In the genomic region with DNA sequence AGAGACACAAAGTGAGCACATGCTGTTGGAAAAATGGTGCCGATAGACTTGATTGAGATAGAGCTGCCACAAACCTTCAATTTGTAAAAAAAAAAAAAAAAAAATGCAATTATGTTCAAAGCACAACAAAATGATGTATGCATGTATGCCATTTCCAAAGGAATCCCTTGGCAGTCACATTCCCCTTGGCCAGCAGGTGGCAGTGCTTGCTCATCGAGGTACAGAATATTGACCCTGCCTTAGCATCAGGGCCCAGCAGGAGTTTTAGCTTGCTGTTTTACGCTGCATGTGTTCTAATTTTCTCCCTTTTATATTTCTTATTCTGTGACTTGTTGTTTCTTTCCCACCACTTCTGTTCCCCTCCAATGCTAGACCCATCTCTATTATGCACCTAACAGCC, we compare ENCODE assay signal across 8 cellular contexts. TPM values are rescaled to one million over a fixed set of nuclear protein-coding genes. Genes with fewer than 3 reads are reported as not detected.
A peak's percentile ranks its signal among the peaks of the same experiment; 100 is the strongest.
DNase-seq lines count a peak whose midpoint lies in the region; ATAC-seq and TF ChIP-seq lines count a peak whose summit lies in the region.

No MANE protein-coding gene starts in this region.

- H2AK9ac ChIP-seq in IMR-90 (replicated peaks; ENCODE audit: low read depth, low read length, poor library complexity) = no peak overlapping the region

- H2BK120ac ChIP-seq in IMR-90 (ENCODE audit: low read depth, low read length) (no peak overlapping the region), neuronal stem cell (ENCODE audit: low read depth, low read length) (no peak overlapping the region)

- H4K20me1 ChIP-seq in IMR-90 (ENCODE audit: insufficient read depth, low read length) (no peaks in the 10 kb centered on the region), PC-3 (ENCODE audit: low read length) (no peaks in the 10 kb centered on the region)

- no peak overlapping the region for H3K23ac ChIP-seq in IMR-90 (ENCODE audit: low read depth, low read length)
- H3K23ac ChIP-seq in neuronal stem cell (ENCODE audit: low read depth, low read length, poor library complexity) = no peak overlapping the region

- H3K56ac ChIP-seq in IMR-90 (ENCODE audit: extremely low read depth, insufficient read depth, low read length) = no peak overlapping the region

- CTCF ChIA-PET in IMR-90 (lab: Yijun Ruan, JAX) (interaction anchor here (0.6 to 1.8 kb wide), 12 partner anchors 9 to 421 kb away, joined by 3 to 21 read pairs (median 4); no protein-coding TSS in a partner anchor), PC-3 (lab: Charles Lee) (interaction anchor here (0.6 kb wide), 3 partner anchors 86 to 421 kb away, joined by 3 to 6 read pairs (median 3); no protein-coding TSS in a partner anchor)

- intact Hi-C loops in IMR-90 (cut with micrococcal nuclease) (loop anchor here (1.0 to 2.0 kb wide), 4 partner anchors 80 to 429 kb away; no protein-coding TSS in a partner anchor), PC-3 (cut with micrococcal nuclease) (loop anchor here (1.0 to 2.0 kb wide), 6 partner anchors 80 to 430 kb away; no protein-coding TSS in a partner anchor)

- DNase-seq in COLO829 (ENCODE audit: low spot score) (peak; percentile 61), IMR-90 (peak; percentile 61), PC-3 (peak; percentile 84), fibroblast of mammary gland (ENCODE audit: low read depth) (peak; percentile 64), neuronal stem cell (ENCODE audit: low spot score) (peak; percentile 23), substantia nigra (lab: John Stamatoyannopoulos, UW) (peak in 44 of 49 donors; percentile 0 to 72 (median 34))
- DNase-seq in activated T-cell treated with anti-CD3 and anti-CD28 coated beads, Interleukin-2, amount 50 U/mL, for 48 hours = peak; percentile 85 to 88

- TF ChIP-seq RAD21 in IMR-90 (IDR thresholded peaks at IDR 0.05; ENCODE audit: low read length) = peak; percentile 82

- in situ Hi-C loops in IMR-90 (cut with MboI; ENCODE audit: low sequenced_read_pairs) = loop anchor here (10.0 kb wide), 1 partner anchor 429 kb away; no protein-coding TSS in a partner anchor

- H3K14ac ChIP-seq in IMR-90 (replicated peaks; ENCODE audit: low read depth, low read length) = no peak overlapping the region
- no peak overlapping the region for H3K14ac ChIP-seq in neuronal stem cell (ENCODE audit: low read length)

- H3K27me3 ChIP-seq in IMR-90 (ENCODE audit: control insufficient read depth, insufficient read depth, low read length) = no peaks in the 10 kb centered on the region; the same call in 1 of the 2 replicates
- no peaks in the 10 kb centered on the region for H3K27me3 ChIP-seq in PC-3 (ENCODE audit: low read length)
- H3K27me3 ChIP-seq in neuronal stem cell (ENCODE audit: control insufficient read depth in 3 of 3, insufficient read depth in 3 of 3, low read depth in 1 of 3, low read length in 3 of 3) = no peaks in the 10 kb centered on the region

- no peak overlapping the region for H3K4ac ChIP-seq in IMR-90 (ENCODE audit: low read depth, low read length)
- no peak overlapping the region for H3K4ac ChIP-seq in neuronal stem cell (ENCODE audit: low read length)

- no peak for TF ChIP-seq POLR2A in IMR-90 (IDR thresholded peaks at IDR 0.05; ENCODE audit: low read depth, low read length)

- ATAC-seq in GM21381 (IDR thresholded peaks at IDR 0.05; ENCODE audit: unreplicated experiment) = peak; percentile 36
- ATAC-seq in IMR-90 (ENCODE audit: low read depth) = peak; percentile 85
- ATAC-seq in PC-3 = peak; percentile 89

- no peak overlapping the region for H4K5ac ChIP-seq in IMR-90 (ENCODE audit: low read depth, low read length)

- POLR2A ChIA-PET in IMR-90 (lab: Charles Lee; ENCODE audit: unreplicated experiment) = no interaction called here
- POLR2A ChIA-PET in PC-3 (lab: Charles Lee; ENCODE audit: unreplicated experiment) = no interaction called here

- H3K4me1 ChIP-seq in IMR-90 (ENCODE audit: control insufficient read depth, insufficient read depth, low read length) (no peaks in the 10 kb centered on the region), PC-3 (ENCODE audit: insufficient read depth, low read length) (peaks cover 17% of the 10 kb centered on the region), neuronal stem cell (ENCODE audit: control insufficient read depth in 2 of 2, insufficient read depth in 1 of 2, low read depth in 1 of 2, low read length in 2 of 2) (no peaks in the 10 kb centered on the region)

- no peak overlapping the region for H3K4me2 ChIP-seq in IMR-90 (ENCODE audit: low read depth, low read length)
- no peak overlapping the region for H3K4me2 ChIP-seq in PC-3 (ENCODE audit: low read length)
- no peak overlapping the region for H3K4me2 ChIP-seq in neuronal stem cell (ENCODE audit: insufficient read depth, low read length, poor library complexity, severe bottlenecking)

- WGBS in IMR-90 (ENCODE audit: extremely low coverage in 2 of 2, insufficient read length in 1 of 2), 2 experiments = no CpG with 5 or more reads among the region's 3 CpGs
- no CpG with 5 or more reads among the region's 3 CpGs for WGBS in neuronal stem cell (ENCODE audit: extremely low coverage in 2 of 2, insufficient read length in 2 of 2, insufficient replicate concordance in 1 of 2), 2 donors

- TF ChIP-seq CTCF in IMR-90 (conservative IDR thresholded peaks at IDR 0.05; ENCODE audit: low read depth, low read length) (peak; percentile 77), PC-3 (conservative IDR thresholded peaks at IDR 0.05; ENCODE audit: low read depth, low read length) (peak; percentile 80), fibroblast of mammary gland (conservative IDR thresholded peaks at IDR 0.05; ENCODE audit: control insufficient read depth, insufficient read depth, low read depth, low read length) (peak; percentile 85)

- H2BK20ac ChIP-seq in IMR-90 (ENCODE audit: low read depth, low read length) = no peak overlapping the region

- H3K9me1 ChIP-seq in IMR-90 (ENCODE audit: insufficient read depth, low read length) = no peaks in the 10 kb centered on the region

- H4K8ac ChIP-seq in IMR-90 (ENCODE audit: low read depth in 2 of 2, low read length in 2 of 2) (no peak overlapping the region), neuronal stem cell (ENCODE audit: low read depth, low read length) (no peak overlapping the region)

- H4K91ac ChIP-seq in IMR-90 (ENCODE audit: insufficient read depth, low read depth, low read length) = no peak overlapping the region
- H4K91ac ChIP-seq in neuronal stem cell (ENCODE audit: low read depth, low read length, poor library complexity) = no peak overlapping the region

- H3K9ac ChIP-seq in IMR-90 (ENCODE audit: low read depth, low read length) (no peak overlapping the region), PC-3 (ENCODE audit: low read length) (no peak overlapping the region), neuronal stem cell (ENCODE audit: low read depth, low read length, poor library complexity) (no peak overlapping the region)

- H2BK5ac ChIP-seq in IMR-90 (ENCODE audit: low read depth, low read length, poor library complexity, severe bottlenecking) (no peak overlapping the region), neuronal stem cell (ENCODE audit: low read length) (no peak overlapping the region)

- no peaks in the 10 kb centered on the region for H3K79me2 ChIP-seq in PC-3 (ENCODE audit: low read length)

- no peaks in the 10 kb centered on the region for H3K9me2 ChIP-seq in PC-3 (replicated peaks; ENCODE audit: low read length)

- no peaks in the 10 kb centered on the region for H3F3A ChIP-seq in PC-3 (ENCODE audit: low read length, unreplicated experiment)

- H2BK15ac ChIP-seq in IMR-90 (ENCODE audit: low read depth, low read length) = no peak overlapping the region
- no peak overlapping the region for H2BK15ac ChIP-seq in neuronal stem cell (ENCODE audit: low read length)

- BruUV-seq in IMR-90 (replicated peaks; lab: Mats Ljungman, UMichigan) = no TSS peak
- BruUV-seq in PC-3 (replicated peaks; lab: Mats Ljungman, UMichigan) = no TSS peak

- no peak overlapping the region for H3K4me3 ChIP-seq in IMR-90 (ENCODE audit: insufficient read depth, low read depth, low read length)
- H3K4me3 ChIP-seq in PC-3 (ENCODE audit: low read length) = no peak overlapping the region
- no peak overlapping the region for H3K4me3 ChIP-seq in fibroblast of mammary gland (ENCODE audit: control insufficient read depth, low read depth, low read length)
- H3K4me3 ChIP-seq in neuronal stem cell (ENCODE audit: low read length in 2 of 2) = no peak overlapping the region

- H3K18ac ChIP-seq in IMR-90 (ENCODE audit: low read depth, low read length) (no peak overlapping the region), neuronal stem cell (ENCODE audit: low read length) (no peak overlapping the region)

- H3K79me1 ChIP-seq in IMR-90 (ENCODE audit: low read depth in 1 of 2, low read length in 2 of 2) (no peaks in the 10 kb centered on the region), neuronal stem cell (ENCODE audit: low read depth, low read length) (no peaks in the 10 kb centered on the region)

- H3K36me3 ChIP-seq in IMR-90 (ENCODE audit: control insufficient read depth, insufficient read depth, low read length) (no peaks in the 10 kb centered on the region), PC-3 (ENCODE audit: low read depth, low read length) (no peaks in the 10 kb centered on the region), neuronal stem cell (replicated peaks in 1 of 2; ENCODE audit: control insufficient read depth in 2 of 2, insufficient read depth in 2 of 2, low read length in 2 of 2) (no peaks in the 10 kb centered on the region)

- H3K27ac ChIP-seq in IMR-90 (ENCODE audit: insufficient read depth, low read length) (no peak overlapping the region), PC-3 (ENCODE audit: low read length) (no peak overlapping the region), neuronal stem cell (replicated peaks; ENCODE audit: low read length) (no peak overlapping the region), substantia nigra (ENCODE audit: low read depth, low read length, poor library complexity, severe bottlenecking) (no peak overlapping the region)

- H2BK12ac ChIP-seq in neuronal stem cell (ENCODE audit: low read length) = no peak overlapping the region

- H2AFZ ChIP-seq in IMR-90 (replicated peaks; ENCODE audit: low read length, poor library complexity) (no peak overlapping the region), PC-3 (ENCODE audit: low read length) (no peak overlapping the region), neuronal stem cell (ENCODE audit: low read length) (no peak overlapping the region)

- dilution Hi-C loops in IMR-90 (cut with HindIII; ENCODE audit: low sequenced_read_pairs, unreplicated experiment) = no loop called here

- H3K9me3 ChIP-seq in IMR-90 (ENCODE audit: control insufficient read depth, insufficient read depth, low read length) = no peaks in the 10 kb centered on the region
- H3K9me3 ChIP-seq in PC-3 (ENCODE audit: low read length) = no peaks in the 10 kb centered on the region
- no peaks in the 10 kb centered on the region for H3K9me3 ChIP-seq in neuronal stem cell (replicated peaks in 1 of 2; ENCODE audit: control insufficient read depth in 2 of 2, insufficient read depth in 1 of 2, low read depth in 1 of 2, low read length in 2 of 2)

- H2AK5ac ChIP-seq in IMR-90 (ENCODE audit: low read depth, low read length) = no peak overlapping the region
- no peak overlapping the region for H2AK5ac ChIP-seq in neuronal stem cell (ENCODE audit: low read depth, low read length)

RNA-seq across cellular contexts. Expression of a gene that starts 34.5 kb away (rescaled TPM):
- total RNA-seq in IMR-90 (2012; rRNA removed) (not detected in 2 replicates), PC-3 (2014; rRNA removed) (0.40 and 0.46 TPM in 2 replicates)
- not detected in 2 replicates for polyA plus RNA-seq in IMR-90 (2012; rRNA removed)
- polyA plus RNA-seq in IMR-90 (2012; cell fraction: cytosol; rRNA removed) = not detected in 2 replicates
- 0.08 TPM in 1 of 2 replicates, not detected in the other for polyA plus RNA-seq in IMR-90 (2012; cell fraction: nucleus; rRNA removed; ENCODE audit: low replicate concordance)
- 0.01 TPM for polyA plus RNA-seq in neuronal stem cell (2013, experiment 1 of 2)
- polyA plus RNA-seq in neuronal stem cell (2013, experiment 2 of 2) = 0.03 TPM

RNA-seq across cellular contexts. Expression of a gene that starts 59.8 kb away (rescaled TPM):
- total RNA-seq in IMR-90 (2012; rRNA removed) = under 0.01 TPM in 2 replicates
- 0.02 and 0.03 TPM in 2 replicates for polyA plus RNA-seq in IMR-90 (2012; rRNA removed)
- 0.01 and 0.08 TPM in 2 replicates for polyA plus RNA-seq in IMR-90 (2012; cell fraction: cytosol; rRNA removed)
- 0.01 TPM in 1 of 2 replicates, not detected in the other for polyA plus RNA-seq in IMR-90 (2012; cell fraction: nucleus; rRNA removed; ENCODE audit: low replicate concordance)
- 7.7 and 8.0 TPM in 2 replicates for total RNA-seq in PC-3 (2014; rRNA removed)
- 0.45 TPM for polyA plus RNA-seq in neuronal stem cell (2013, experiment 1 of 2)
- 0.53 TPM for polyA plus RNA-seq in neuronal stem cell (2013, experiment 2 of 2)

Comparison
In these comparisons a context has a peak if more than half of its experiments do, and no peak if none do; other contexts are left out.
1. DNase-seq: peak in every context shown above with its lines; median percentile 86 in activated T-cell treated with anti-CD3 and anti-CD28 coated beads, Interleukin-2, amount 50 U/mL, for 48 hours; 84 in PC-3; 64 in fibroblast of mammary gland; 61 in COLO829; 61 in IMR-90; 34 in substantia nigra; 23 in neuronal stem cell.
2. ATAC-seq: peak in every context shown above with its lines; median percentile 89 in PC-3; 85 in IMR-90; 36 in GM21381.